Comparison of ENCODE assay signal across 8 cellular contexts in genomic region chr11:64331569-64332371, GRCh38. TPM values are rescaled to one million over a fixed set of nuclear protein-coding genes. Genes with fewer than 3 reads are reported as not detected.
DNase-seq lines count a peak whose midpoint lies in the region; ATAC-seq and TF ChIP-seq lines count a peak whose summit lies in the region.

No MANE protein-coding gene starts in this region.

- H3K4me1 Mint-ChIP-seq in natural killer cell = peaks cover 13 to 35% of the 10 kb centered on the region in 2 donors

- H3K9me3 Mint-ChIP-seq in natural killer cell = no peaks in the 10 kb centered on the region

- no peaks in the 10 kb centered on the region for H3K27me3 Mint-ChIP-seq in natural killer cell (ENCODE audit: low read depth in 2 of 2)

- H3K27ac Mint-ChIP-seq in natural killer cell = peak overlapping the region; percentile 81 to 82

- intact Hi-C loops in natural killer cell (cut with micrococcal nuclease) = loop anchor here (1.0 kb wide), 1 partner anchor 13 kb away; the partner anchor contains the start of gene PRDX5
- intact Hi-C loops in testis (cut with DNase I; ENCODE audit: low total_unique reads) = no loop called here

- H3K4me3 ChIP-seq in epithelial cell of esophagus (ENCODE audit: low read length) = no peak overlapping the region
- no peak overlapping the region for H3K4me3 ChIP-seq in testis

- H3K36me3 ChIP-seq in testis (ENCODE audit: low read depth, missing control alignments) = no peaks in the 10 kb centered on the region

- no peaks in the 10 kb centered on the region for H3K36me3 Mint-ChIP-seq in natural killer cell

- H3K4me3 Mint-ChIP-seq in natural killer cell = peak overlapping the region; percentile 76

- 56 to 57% methylated on average over 16 to 20 of the region's 20 CpGs for WGBS in testis, 2 donors

- no peaks in the 10 kb centered on the region for H3K9me3 ChIP-seq in testis

- DNase-seq in EL (peak; percentile 93), HEK293T (ENCODE audit: extremely low spot score) (peak; percentile 59), NCI-H460 (ENCODE audit: extremely low read depth, low read depth) (peak; percentile 83), epithelial cell of esophagus (ENCODE audit: low read depth) (peak; percentile 93), natural killer cell (peak; percentile 76), testis (peak; percentile 86), ecto neural progenitor cell (ENCODE audit: low spot score) (no peak)
- peak; percentile 62 for DNase-seq in activated CD4-positive, alpha-beta T cell treated with anti-CD3 and anti-CD28 coated beads, Interleukin-2, amount 50 U/mL, for 4 hours

- ATAC-seq in natural killer cell = peak; percentile 88 to 96 (median 92)

- H3K27ac ChIP-seq in testis = no peak overlapping the region

- TF ChIP-seq CTCF in epithelial cell of esophagus (IDR thresholded peaks at IDR 0.05; ENCODE audit: insufficient read depth, low read depth, low read length, missing control alignments) = peak; percentile 81
- TF ChIP-seq CTCF in natural killer cell (IDR thresholded peaks at IDR 0.05) = peak; percentile 75
- peak in 1 of 3 experiments; percentile 8 for TF ChIP-seq CTCF in testis (IDR thresholded peaks at IDR 0.05)

- CTCF ChIA-PET in HEK293T (lab: Yijun Ruan, JAX) = interaction anchor here (0.8 to 2.2 kb wide), 9 partner anchors 9 to 127 kb away, joined by 4 to 13 read pairs (median 6); partner anchors contain the start of genes CATSPERZ, CCDC88B, PRDX5 and TRMT112

- H3K27me3 ChIP-seq in testis = no peaks in the 10 kb centered on the region

- POLR2A ChIA-PET in HEK293T (lab: Yijun Ruan, JAX) = interaction anchor here (0.9 to 5.6 kb wide), 9 partner anchors 9 to 147 kb away, joined by 3 to 60 read pairs (median 5); partner anchors contain the start of genes ESRRA, GPR137, PPP1R14B and PRDX5

- H3K4me1 ChIP-seq in testis = peaks cover 17% of the 10 kb centered on the region

- no peak for TF ChIP-seq POLR2A in testis (IDR thresholded peaks at IDR 0.05)

TF ChIP-seq in HEK293T, 16 proteins besides CTCF, POLR2A, EP300 and RAD21:
- TF ChIP-seq LEF1 (IDR thresholded peaks at IDR 0.05; ENCODE audit: borderline replicate concordance) (no peak), HDGF (IDR thresholded peaks at IDR 0.05; ENCODE audit: borderline replicate concordance) (no peak), SP1 (IDR thresholded peaks at IDR 0.05) (no peak), FOXM1 (IDR thresholded peaks at IDR 0.05; ENCODE audit: borderline replicate concordance) (no peak), ZNF384 (IDR thresholded peaks at IDR 0.05) (no peak), TARDBP (IDR thresholded peaks at IDR 0.05) (no peak), L3MBTL2 (conservative IDR thresholded peaks at IDR 0.05) (no peak), CTBP1 (IDR thresholded peaks at IDR 0.05; ENCODE audit: borderline replicate concordance) (no peak), BHLHE40 (IDR thresholded peaks at IDR 0.05; ENCODE audit: borderline replicate concordance) (no peak), FOXA1 (IDR thresholded peaks at IDR 0.05) (no peak), SUZ12 (IDR thresholded peaks at IDR 0.05) (no peak), ARNT (IDR thresholded peaks at IDR 0.05) (no peak), FOXK2 (IDR thresholded peaks at IDR 0.05) (no peak), ELF4 (IDR thresholded peaks at IDR 0.05) (no peak), NFRKB (IDR thresholded peaks at IDR 0.05) (no peak)
- TF ChIP-seq, protein P1, sequence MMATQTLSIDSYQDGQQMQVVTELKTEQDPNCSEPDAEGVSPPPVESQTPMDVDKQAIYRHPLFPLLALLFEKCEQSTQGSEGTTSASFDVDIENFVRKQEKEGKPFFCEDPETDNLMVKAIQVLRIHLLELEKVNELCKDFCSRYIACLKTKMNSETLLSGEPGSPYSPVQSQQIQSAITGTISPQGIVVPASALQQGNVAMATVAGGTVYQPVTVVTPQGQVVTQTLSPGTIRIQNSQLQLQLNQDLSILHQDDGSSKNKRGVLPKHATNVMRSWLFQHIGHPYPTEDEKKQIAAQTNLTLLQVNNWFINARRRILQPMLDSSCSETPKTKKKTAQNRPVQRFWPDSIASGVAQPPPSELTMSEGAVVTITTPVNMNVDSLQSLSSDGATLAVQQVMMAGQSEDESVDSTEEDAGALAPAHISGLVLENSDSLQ (IDR thresholded peaks at IDR 0.05) = no peak

RNA-seq across cellular contexts. Expression of gene CCDC88B, which starts 8.2 kb away (rescaled TPM):
- 2.8 and 3.7 TPM in 2 replicates for total RNA-seq in NCI-H460 (2014; rRNA removed; shearing (Covaris generic))
- 6.5 and 8.0 TPM in 2 replicates for polyA plus RNA-seq in NCI-H460 (2014; cell fraction: nucleus; rRNA removed)
- total RNA-seq in natural killer cell (100 to 1,000 TPM; 262 to 276 (median 272) TPM), testis (10 to 100 TPM; 16.6 to 23.5 TPM)
- 28.5 TPM for polyA plus RNA-seq in testis (ENCODE audit: insufficient read depth, low read depth, low replicate concordance)

RNA-seq across cellular contexts. Expression of gene PRDX5, which starts 13.8 kb away (rescaled TPM):
- total RNA-seq in NCI-H460 (2014; rRNA removed; shearing (Covaris generic)) = 205 and 210 TPM in 2 replicates
- 183 and 203 TPM in 2 replicates for polyA plus RNA-seq in NCI-H460 (2014; cell fraction: nucleus; rRNA removed)
- 100 to 1,000 TPM in 1 of 3 donors, 10 to 100 TPM in 2; 85.9 to 104 (median 88.8) TPM for total RNA-seq in natural killer cell
- 100 to 1,000 TPM; 189 to 271 TPM for total RNA-seq in testis
- 287 TPM for polyA plus RNA-seq in testis (ENCODE audit: insufficient read depth, low read depth, low replicate concordance)

RNA-seq across cellular contexts. Expression of gene TRMT112, which starts 14.4 kb away (rescaled TPM):
- 202 and 230 TPM in 2 replicates for total RNA-seq in NCI-H460 (2014; rRNA removed; shearing (Covaris generic))
- polyA plus RNA-seq in NCI-H460 (2014; cell fraction: nucleus; rRNA removed) = 450 and 481 TPM in 2 replicates
- total RNA-seq in natural killer cell (100 to 1,000 TPM in 2 of 3 donors, 10 to 100 TPM in 1; 98.4 to 106 (median 105) TPM), testis (100 to 1,000 TPM; 303 to 340 TPM)
- polyA plus RNA-seq in testis (ENCODE audit: insufficient read depth, low read depth, low replicate concordance) = 275 TPM

RNA-seq across cellular contexts. Expression of gene ESRRA, which starts 26.4 kb away (rescaled TPM):
- 42.2 and 52.8 TPM in 2 replicates for total RNA-seq in NCI-H460 (2014; rRNA removed; shearing (Covaris generic))
- 105 and 114 TPM in 2 replicates for polyA plus RNA-seq in NCI-H460 (2014; cell fraction: nucleus; rRNA removed)
- total RNA-seq in natural killer cell (10 to 100 TPM; 47.1 to 51.3 (median 50.0) TPM), testis (10 to 100 TPM; 19.3 to 22.0 TPM)
- polyA plus RNA-seq in testis (ENCODE audit: insufficient read depth, low read depth, low replicate concordance) = 13.7 TPM

RNA-seq across cellular contexts. Expression of gene RPS6KA4, which starts 27.2 kb away (rescaled TPM):
- total RNA-seq in NCI-H460 (2014; rRNA removed; shearing (Covaris generic)) = 15.1 and 16.8 TPM in 2 replicates
- 46.9 and 76.2 TPM in 2 replicates for polyA plus RNA-seq in NCI-H460 (2014; cell fraction: nucleus; rRNA removed)
- total RNA-seq in natural killer cell (10 to 100 TPM; 27.6 to 36.0 (median 34.4) TPM), testis (10 to 100 TPM; 15.6 TPM)
- 9.2 TPM for polyA plus RNA-seq in testis (ENCODE audit: insufficient read depth, low read depth, low replicate concordance)

Comparison
In these comparisons a context has a peak if more than half of its experiments do, and no peak if none do; other contexts are left out.
1. RNA of gene CCDC88B, which starts 8.2 kb away (total RNA-seq): 262 to 276 TPM in natural killer cell; 16.6 to 23.5 TPM in testis and 2.8 to 3.7 TPM in NCI-H460; every median in the first group is over 10 times any median in the second.